17 cellular contexts compared by ENCODE assay signal in genomic region chr1:182720465-182720864, GRCh38. TPM values are rescaled to one million over a fixed set of nuclear protein-coding genes. Genes with fewer than 3 reads are reported as not detected.
A peak's percentile ranks its signal among the peaks of the same experiment; 100 is the strongest.
DNase-seq lines count a peak whose midpoint lies in the region; ATAC-seq and TF ChIP-seq lines count a peak whose summit lies in the region.
"Had no signal": no experiment of that assay in that cellular context is flagged by ENCODE, and none has a peak within 500 bp of the region (broad histone marks: within the 10 kb centered on the region; RNA-seq: fewer than 3 reads in every experiment).

No MANE protein-coding gene starts in this region.

- H3K9ac ChIP-seq in NT2/D1 (ENCODE audit: insufficient read length, low read depth), result no peak overlapping the region
- H3K9ac ChIP-seq in Karpas-422 (ENCODE audit: low read length), result no peak overlapping the region

- no peaks in the 10 kb centered on the region for H3K79me2 ChIP-seq in Karpas-422 (ENCODE audit: low read length)

- no peak overlapping the region for H2AFZ ChIP-seq in Karpas-422 (ENCODE audit: low read length)

- H3K36me3 ChIP-seq in NT2/D1 (ENCODE audit: insufficient read depth, insufficient read length, low read length) (no peaks in the 10 kb centered on the region), lower lobe of right lung (no peaks in the 10 kb centered on the region), Karpas-422 (ENCODE audit: insufficient read depth, low read length) (no peaks in the 10 kb centered on the region)
- H3K36me3 ChIP-seq: spleen, thyroid gland had no signal

- H3K4me3 Mint-ChIP-seq in progenitor cell of endocrine pancreas (ENCODE audit: low read depth), result no peak overlapping the region
- H3K4me3 Mint-ChIP-seq: activated CD4-positive, alpha-beta memory T cell treated with anti-CD3 and anti-CD28 coated beads, Interleukin-2, amount 10 ng/mL, durations not matched to agents 7 days and 5 days; nephron had no signal

- H3K27ac Mint-ChIP-seq in progenitor cell of endocrine pancreas, result no peak overlapping the region
- H3K27ac Mint-ChIP-seq: activated CD4-positive, alpha-beta memory T cell treated with anti-CD3 and anti-CD28 coated beads, Interleukin-2, amount 10 ng/mL, durations not matched to agents 7 days and 5 days; nephron had no signal

- H3K36me3 Mint-ChIP-seq in progenitor cell of endocrine pancreas (ENCODE audit: insufficient read depth), result no peaks in the 10 kb centered on the region

- no peaks in the 10 kb centered on the region for H3K27me3 Mint-ChIP-seq in progenitor cell of endocrine pancreas

- no peak overlapping the region for H3K27ac ChIP-seq in lower lobe of right lung
- H3K27ac ChIP-seq in Karpas-422 (ENCODE audit: low read length), result no peak overlapping the region
- H3K27ac ChIP-seq: 22Rv1, spleen, thyroid gland had no signal

- peaks cover 4% of the 10 kb centered on the region for H3K4me1 Mint-ChIP-seq in progenitor cell of endocrine pancreas (ENCODE audit: low read depth)

- H3K4me1 ChIP-seq in NT2/D1 (ENCODE audit: insufficient read depth, insufficient read length) (no peaks in the 10 kb centered on the region), lower lobe of right lung (no peaks in the 10 kb centered on the region), Karpas-422 (ENCODE audit: low read length) (peaks cover 12% of the 10 kb centered on the region)
- H3K4me1 ChIP-seq: thyroid gland had no signal

- intact Hi-C loops in lower lobe of right lung (cut with DNase I), result no loop called here

- peak; percentile 29 for DNase-seq in DMS 273 (lab: John Stamatoyannopoulos, UW; ENCODE audit: unreplicated experiment)
- no peak for DNase-seq in DMS 273 treated with DMSO at 0.1 percent for 48 hours (lab: John Stamatoyannopoulos, UW)
- DNase-seq in NT2/D1 (ENCODE audit: low read depth, low spot score), result peak; percentile 11
- peak; percentile 18 for DNase-seq in fibroblast of peridontal ligament (ENCODE audit: extremely low read depth)
- DNase-seq in progenitor cell of endocrine pancreas (ENCODE audit: low spot score, unreplicated experiment), result no peak
- no peak for DNase-seq in lower lobe of right lung
- DNase-seq in NCI-H524 (lab: John Stamatoyannopoulos, UW), result no peak
- no peak for DNase-seq in Karpas-422
- DNase-seq: activated CD4-positive, alpha-beta memory T cell treated with anti-CD3 and anti-CD28 coated beads, Interleukin-2, amount 10 ng/mL, durations not matched to agents 7 days and 5 days; islet precursor cell; NCI-H187 treated with DMSO at 0.1 percent for 48 hours; spleen; thyroid gland had no signal

- TF ChIP-seq CTCF in progenitor cell of endocrine pancreas (IDR thresholded peaks at IDR 0.05; ENCODE audit: unreplicated experiment) (peak; percentile 64), lower lobe of right lung (IDR thresholded peaks at IDR 0.05) (no peak)

- H3K27me3 ChIP-seq in NT2/D1 (ENCODE audit: insufficient read depth, insufficient read length), result no peaks in the 10 kb centered on the region
- no peaks in the 10 kb centered on the region for H3K27me3 ChIP-seq in lower lobe of right lung (ENCODE audit: low read depth)
- no peaks in the 10 kb centered on the region for H3K27me3 ChIP-seq in Karpas-422 (ENCODE audit: low read length)
- H3K27me3 ChIP-seq: spleen, thyroid gland had no signal

- ATAC-seq in lower lobe of right lung, result no peak

- H3K9me3 ChIP-seq in NT2/D1 (ENCODE audit: insufficient read depth, low read length) (no peaks in the 10 kb centered on the region), lower lobe of right lung (no peaks in the 10 kb centered on the region), Karpas-422 (ENCODE audit: low read length) (no peaks in the 10 kb centered on the region)
- H3K9me3 ChIP-seq: spleen, thyroid gland had no signal

- no peak overlapping the region for H3K4me2 ChIP-seq in Karpas-422 (ENCODE audit: low read depth, low read length, poor library complexity, severe bottlenecking)

- no peaks in the 10 kb centered on the region for H4K20me1 ChIP-seq in Karpas-422 (ENCODE audit: insufficient read depth, low read depth, low read length)

- H3K4me3 ChIP-seq in NT2/D1 (ENCODE audit: insufficient read length, low read depth) (no peak overlapping the region), lower lobe of right lung (no peak overlapping the region), Karpas-422 (ENCODE audit: low read length) (no peak overlapping the region)
- H3K4me3 ChIP-seq: spleen, thyroid gland had no signal

- H3K9me3 Mint-ChIP-seq in progenitor cell of endocrine pancreas (ENCODE audit: low read depth), result no peaks in the 10 kb centered on the region
- H3K9me3 Mint-ChIP-seq: activated CD4-positive, alpha-beta memory T cell treated with anti-CD3 and anti-CD28 coated beads, Interleukin-2, amount 10 ng/mL, durations not matched to agents 7 days and 5 days; nephron had no signal

- H3K9me2 ChIP-seq in Karpas-422 (replicated peaks; ENCODE audit: insufficient read depth, low read length), result no peaks in the 10 kb centered on the region

RNA-seq across cellular contexts. Expression of gene RGS8, which starts 36.1 kb away (rescaled TPM):
- total RNA-seq in progenitor cell of endocrine pancreas (0.05 TPM in 1 of 2 replicates, not detected in the other), lower lobe of right lung (not detected)
- total RNA-seq in Karpas-422 (2014; rRNA removed; shearing (Covaris generic); ENCODE audit: low replicate concordance), result 20.5 and 25.5 TPM in 2 replicates
- total RNA-seq: activated CD4-positive, alpha-beta memory T cell treated with anti-CD3 and anti-CD28 coated beads, Interleukin-2, amount 10 ng/mL, durations not matched to agents 7 days and 5 days; H4; T-helper 2 cell treated with Interferon-gamma antibody and Interleukin-4, amounts not matched to agents 100 ng/mL and 5 ng/mL, for 36 hours had no signal

Comparison
In these comparisons a context has a peak if more than half of its experiments do, and no peak if none do; other contexts are left out.
1. DNase-seq: peak in DMS 273 (single experiment), NT2/D1 (single experiment) and fibroblast of peridontal ligament (single experiment); none in DMS 273 treated with DMSO at 0.1 percent for 48 hours (single experiment), progenitor cell of endocrine pancreas (single experiment), lower lobe of right lung (single experiment), NCI-H524 (0 of 2) and Karpas-422 (single experiment).
2. RNA of gene RGS8, which starts 36.1 kb away (total RNA-seq): 20.5 to 25.5 TPM in Karpas-422; 0.05 TPM in progenitor cell of endocrine pancreas and not detected in lower lobe of right lung (single experiment); every median in the first group is over 10 times any median in the second.